In genomic region chr1:112369389-112370285, GRCh38 we compare ENCODE assay signal across 8 cellular contexts. TPM values are rescaled to one million over a fixed set of nuclear protein-coding genes. Genes with fewer than 3 reads are reported as not detected.
A peak's percentile ranks its signal among the peaks of the same experiment; 100 is the strongest.
DNase-seq lines count a peak whose midpoint lies in the region; ATAC-seq and TF ChIP-seq lines count a peak whose summit lies in the region.

No MANE protein-coding gene starts in this region.

- H3K4me1 ChIP-seq in GM23338 (ENCODE audit: insufficient read depth) (no peaks in the 10 kb centered on the region), osteoblast (ENCODE audit: insufficient read depth, low read length) (peaks cover 3% of the 10 kb centered on the region), testis (no peaks in the 10 kb centered on the region)

- H4K20me1 ChIP-seq in GM23338 (replicated peaks; ENCODE audit: insufficient read depth), result no peaks in the 10 kb centered on the region
- H4K20me1 ChIP-seq in osteoblast (ENCODE audit: insufficient read depth, low read length), result no peaks in the 10 kb centered on the region

- H3K9me3 ChIP-seq in osteoblast (ENCODE audit: low read depth, low read length) (no peaks in the 10 kb centered on the region), testis (no peaks in the 10 kb centered on the region)

- no peak overlapping the region for H3K4me3 Mint-ChIP-seq in GM23338

- H3K4me3 ChIP-seq in GM23338 (no peak overlapping the region), foreskin fibroblast (ENCODE audit: low read depth in 1 of 2, low read length in 2 of 2) (no peak overlapping the region), osteoblast (ENCODE audit: insufficient read depth, low read length) (no peak overlapping the region), testis (no peak overlapping the region)

- H3K36me3 Mint-ChIP-seq in GM23338 (ENCODE audit: low read depth), result no peaks in the 10 kb centered on the region

- peak; percentile 96 to 100 for TF ChIP-seq CTCF in GM23338 (conservative IDR thresholded peaks at IDR 0.05; ENCODE audit: low read depth in 2 of 2)
- peak; percentile 98 for TF ChIP-seq CTCF in foreskin fibroblast (IDR thresholded peaks at IDR 0.05; ENCODE audit: low read depth, low read length)
- peak; percentile 96 for TF ChIP-seq CTCF in osteoblast (IDR thresholded peaks at IDR 0.05; ENCODE audit: extremely low read depth, low read depth, low read length)
- TF ChIP-seq CTCF in testis (IDR thresholded peaks at IDR 0.05), result peak; percentile 89 to 92 (median 90)

- no peaks in the 10 kb centered on the region for H3K27me3 ChIP-seq in GM23338 (ENCODE audit: insufficient read depth)
- H3K27me3 ChIP-seq in osteoblast (ENCODE audit: insufficient read depth, low read length), result peaks cover 29% of the 10 kb centered on the region
- H3K27me3 ChIP-seq in testis, result no peaks in the 10 kb centered on the region

- DNase-seq in ELF-1 (ENCODE audit: low read depth, low spot score) (peak; percentile 94), GM23338 (ENCODE audit: low spot score) (peak; percentile 95), LoVo (ENCODE audit: low spot score) (peak; percentile 88), SHP77 (lab: John Stamatoyannopoulos, UW) (peak; percentile 71 to 76), foreskin fibroblast (peak; percentile 72 to 93), osteoblast (ENCODE audit: insufficient read length, low spot score, missing footprints) (peak; percentile 87), testis (peak; percentile 95)
- DNase-seq in activated T-helper 9 cell treated with anti-CD3 and anti-CD28 coated beads, Interleukin-2, amount 50 U/mL, for 16 hours (ENCODE audit: low read depth), result peak; percentile 74

- H3K36me3 ChIP-seq in GM23338 (ENCODE audit: insufficient read depth) (no peaks in the 10 kb centered on the region), osteoblast (ENCODE audit: insufficient read depth, low read length) (no peaks in the 10 kb centered on the region), testis (ENCODE audit: low read depth, missing control alignments) (no peaks in the 10 kb centered on the region)

- H3K79me2 ChIP-seq in GM23338 (replicated peaks; ENCODE audit: insufficient read depth), result no peaks in the 10 kb centered on the region
- no peaks in the 10 kb centered on the region for H3K79me2 ChIP-seq in osteoblast (ENCODE audit: insufficient read depth, low read length)

- intact Hi-C loops in testis (cut with DNase I; ENCODE audit: low total_unique reads), result no loop called here

- no peaks in the 10 kb centered on the region for H3K9me3 Mint-ChIP-seq in GM23338

- H3F3A ChIP-seq in GM23338 (replicated peaks; ENCODE audit: low read depth), result no peaks in the 10 kb centered on the region

- no peak overlapping the region; the same call in 1 of the 2 replicates for H2AFZ ChIP-seq in GM23338
- H2AFZ ChIP-seq in osteoblast (ENCODE audit: low read length), result no peak overlapping the region

- no peak overlapping the region for H3K4me2 ChIP-seq in GM23338
- H3K4me2 ChIP-seq in osteoblast (ENCODE audit: insufficient read depth, low read length), result peak overlapping the region; percentile 49

- no peaks in the 10 kb centered on the region for H3K9me2 ChIP-seq in GM23338 (ENCODE audit: insufficient read depth)

- no peaks in the 10 kb centered on the region for H3K27me3 Mint-ChIP-seq in GM23338 (ENCODE audit: insufficient read depth, low read depth, poor library complexity)

- TF ChIP-seq POLR2A in testis (IDR thresholded peaks at IDR 0.05), result no peak

- ATAC-seq in GM23338, result peak; percentile 100

- WGBS in testis, 2 donors, result 12 to 14% methylated on average over 16 of the region's 16 CpGs

- no peak overlapping the region for H3K27ac ChIP-seq in GM23338 (ENCODE audit: low read depth)
- no peak overlapping the region for H3K27ac ChIP-seq in osteoblast (ENCODE audit: low read depth, low read length)
- H3K27ac ChIP-seq in testis, result no peak overlapping the region

- H3K27ac Mint-ChIP-seq in GM23338, result no peak overlapping the region

- no peaks in the 10 kb centered on the region for H3K4me1 Mint-ChIP-seq in GM23338

TF ChIP-seq in GM23338, 12 proteins besides CTCF, POLR2A, EP300 and RAD21:
- peak; percentile 5; the same call in 1 of the 2 replicates for TF ChIP-seq ZNF462 (CRISPR knock-in tag; IDR thresholded peaks at IDR 0.05)
- TF ChIP-seq ZNF331 (CRISPR knock-in tag; IDR thresholded peaks at IDR 0.05; ENCODE audit: low read depth), result no peak

RNA-seq across cellular contexts. Expression of gene CTTNBP2NL, which starts 26.4 kb away (rescaled TPM):
- total RNA-seq in GM23338 (2014; rRNA removed; shearing (Covaris generic)), result 13.3 and 18.5 TPM in 2 replicates
- polyA plus RNA-seq in GM23338 (2016; fragmentation: Nextera tagmentation; extraction: Ambion mirVana) (28.9 and 31.0 TPM in 2 replicates), testis (ENCODE audit: insufficient read depth, low read depth, low replicate concordance) (13.8 TPM)
- total RNA-seq in osteoblast (29.5 and 32.2 TPM in 2 replicates), testis (10 to 100 TPM; 16.3 to 19.4 TPM)
